ENCODE assay signal across 18 cellular contexts in the genomic region with DNA sequence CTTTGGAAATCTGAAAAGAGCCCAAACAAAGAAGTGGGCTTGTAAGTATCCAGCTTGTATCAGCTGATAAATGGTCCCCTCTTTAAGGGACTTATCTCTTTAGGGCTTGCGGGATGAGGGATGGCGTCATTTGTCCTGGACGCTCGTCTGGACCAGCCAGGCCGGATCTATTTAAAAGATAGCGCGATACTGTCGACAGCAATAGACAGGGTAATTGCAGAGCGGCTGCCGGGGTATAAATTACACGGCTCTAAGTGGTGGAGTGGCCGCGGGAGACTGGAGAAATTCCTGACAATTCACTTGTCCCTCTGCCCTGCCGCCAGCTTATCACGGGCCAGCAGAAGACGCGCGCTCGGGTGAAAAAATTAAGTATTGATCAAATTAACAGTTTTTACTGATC.
DNase-seq lines count a peak whose midpoint lies in the region; ATAC-seq, FAIRE-seq and TF ChIP-seq lines count a peak whose summit lies in the region.
"Had no signal": no experiment of that assay in that cellular context is flagged by ENCODE, and none has a peak within 500 bp of the region (broad histone marks: within the 10 kb centered on the region; RNA-seq: fewer than 3 reads in every experiment).

No MANE protein-coding gene starts in this region.

- H3K27me3 Mint-ChIP-seq in natural killer cell treated with Interleukin-12 subunit alpha and Interleukin-12 subunit beta and Interleukin-15 and Interleukin-18, amount 100 ng/mL, for 72 hours = peaks cover 20 to 23% of the 10 kb centered on the region in 2 donors

- no peak for TF ChIP-seq CTCF in upper lobe of right lung (IDR thresholded peaks at IDR 0.05)

- no peaks in the 10 kb centered on the region for H3K4me1 Mint-ChIP-seq in natural killer cell treated with Interleukin-12 subunit alpha and Interleukin-12 subunit beta and Interleukin-15 and Interleukin-18, amount 100 ng/mL, for 72 hours (ENCODE audit: low read depth in 2 of 2)

- peaks cover 7% of the 10 kb centered on the region for H3K9me3 ChIP-seq in upper lobe of right lung

- ATAC-seq in Right ventricle myocardium inferior = no peak
- no peak for ATAC-seq in Right ventricle myocardium superior (ENCODE audit: poor library complexity)
- ATAC-seq in SK-N-SH treated with all-trans-retinoic acid at 6 μM for 48 hours = peak; percentile 70
- ATAC-seq in upper lobe of right lung = no peak
- no peak for ATAC-seq in natural killer cell treated with Interleukin-12 subunit alpha and Interleukin-12 subunit beta and Interleukin-15 and Interleukin-18, amount 100 ng/mL, for 72 hours
- ATAC-seq: Panc1 had no signal

- peaks cover 6% of the 10 kb centered on the region for H3K27me3 ChIP-seq in upper lobe of right lung

- no peak overlapping the region for H3K27ac Mint-ChIP-seq in natural killer cell treated with Interleukin-12 subunit alpha and Interleukin-12 subunit beta and Interleukin-15 and Interleukin-18, amount 100 ng/mL, for 72 hours

- H3K9me3 Mint-ChIP-seq in natural killer cell treated with Interleukin-12 subunit alpha and Interleukin-12 subunit beta and Interleukin-15 and Interleukin-18, amount 100 ng/mL, for 72 hours = peaks cover 7% of the 10 kb centered on the region

- H3K36me3 Mint-ChIP-seq in natural killer cell treated with Interleukin-12 subunit alpha and Interleukin-12 subunit beta and Interleukin-15 and Interleukin-18, amount 100 ng/mL, for 72 hours = peaks cover 23% of the 10 kb centered on the region

- no peaks in the 10 kb centered on the region for H3K36me3 ChIP-seq in upper lobe of right lung

- peak; percentile 11 for DNase-seq in Right ventricle myocardium inferior (ENCODE audit: missing footprints)
- no peak for DNase-seq in Right ventricle myocardium superior
- peak; percentile 52 for DNase-seq in left kidney (ENCODE audit: low read depth, low spot score)
- peak; percentile 19 for DNase-seq in upper lobe of right lung
- no peak for DNase-seq in natural killer cell treated with Interleukin-12 subunit alpha and Interleukin-12 subunit beta and Interleukin-15 and Interleukin-18, amount 100 ng/mL, for 72 hours (ENCODE audit: low spot score)
- DNase-seq in H54 (ENCODE audit: insufficient read length, low spot score) = no peak
- DNase-seq in NCI-H128 (lab: John Stamatoyannopoulos, UW; ENCODE audit: unreplicated experiment) = no peak
- DNase-seq: Caco-2, DMS53, NCI-H146, NCI-H446 treated with DMSO at 0.1 percent for 48 hours, NCI-H748 treated with DMSO at 0.1 percent for 48 hours, SHP77 had no signal

- intact Hi-C loops in Right ventricle myocardium inferior (cut with DNase I) = no loop called here
- intact Hi-C loops in Right ventricle myocardium superior (cut with DNase I) = no loop called here
- intact Hi-C loops in upper lobe of right lung (cut with DNase I) = no loop called here

- no peak overlapping the region for H3K4me3 Mint-ChIP-seq in natural killer cell treated with Interleukin-12 subunit alpha and Interleukin-12 subunit beta and Interleukin-15 and Interleukin-18, amount 100 ng/mL, for 72 hours

- H3K4me3 ChIP-seq in upper lobe of right lung = no peak overlapping the region
- H3K4me3 ChIP-seq: A549 had no signal

- no peak for FAIRE-seq in H54 (lab: Jason Lieb, UNC)
- FAIRE-seq: A549, GM12891, GM19239 had no signal

- H3K27ac ChIP-seq in upper lobe of right lung = no peak overlapping the region
- H3K27ac ChIP-seq: A549 had no signal

- no peaks in the 10 kb centered on the region for H3K4me1 ChIP-seq in upper lobe of right lung
- H3K4me1 ChIP-seq: A549, Caco-2 had no signal

- TF ChIP-seq POLR2A in H54 (IDR thresholded peaks at IDR 0.05; ENCODE audit: low read depth, low read length) = no peak

TF ChIP-seq in SK-N-SH treated with all-trans-retinoic acid at 6 μM for 48 hours, 23 proteins besides CTCF, POLR2A, EP300 and RAD21:
- TF ChIP-seq TCF4 (CRISPR knock-in tag; IDR thresholded peaks at IDR 0.05; ENCODE audit: borderline replicate concordance) = peak; percentile 29; the same call in 1 of the 2 replicates
- no peak for TF ChIP-seq POU6F1 (CRISPR knock-in tag; IDR thresholded peaks at IDR 0.05; ENCODE audit: borderline replicate concordance, low read depth)
- no peak for TF ChIP-seq ZNF8 (CRISPR knock-in tag; IDR thresholded peaks at IDR 0.05)

Comparison
In these comparisons a context has a peak if more than half of its experiments do, and no peak if none do; other contexts are left out.
1. DNase-seq: peak in Right ventricle myocardium inferior (single experiment), left kidney (single experiment) and upper lobe of right lung (single experiment); none in Right ventricle myocardium superior (single experiment), natural killer cell treated with Interleukin-12 subunit alpha and Interleukin-12 subunit beta and Interleukin-15 and Interleukin-18, amount 100 ng/mL, for 72 hours (single experiment), H54 (single experiment) and NCI-H128 (single experiment).